Comparison of ENCODE assay signal across 1 cellular context in genomic region chr10:73785221-73785720, GRCh38.
TF ChIP-seq lines count a peak whose summit lies in the region.

Gene ZSWIM8, plus strand, starts transcription at chr10:73785606. Its CDS starts 273 bp downstream, at chr10:73785879.

TF ChIP-seq in IMR-90, 13 proteins besides CTCF, POLR2A, EP300 and RAD21 (continued from another document):
- peak; percentile 85 for TF ChIP-seq USF2 (IDR thresholded peaks at IDR 0.05; ENCODE audit: low read depth, low read length)
- peak; percentile 15; the same call in 1 of the 2 replicates for TF ChIP-seq MAFK (IDR thresholded peaks at IDR 0.05; ENCODE audit: low read depth, low read length)
- TF ChIP-seq NFE2L2 (IDR thresholded peaks at IDR 0.05; ENCODE audit: low read depth, low read length): no peak
- no peak for TF ChIP-seq RCOR1 (IDR thresholded peaks at IDR 0.05; ENCODE audit: insufficient replicate concordance, low read length)
- TF ChIP-seq ELK1 (IDR thresholded peaks at IDR 0.05; ENCODE audit: borderline replicate concordance, low read depth, low read length): no peak
- TF ChIP-seq RFX5 (IDR thresholded peaks at IDR 0.05; ENCODE audit: low read depth, low read length): no peak
- no peak for TF ChIP-seq CEBPB (IDR thresholded peaks at IDR 0.05; ENCODE audit: low read depth, low read length)
- peak; percentile 56; the same call in 1 of the 2 replicates for TF ChIP-seq MXI1 (IDR thresholded peaks at IDR 0.05; ENCODE audit: borderline replicate concordance, low read depth, low read length)
- TF ChIP-seq MAZ (IDR thresholded peaks at IDR 0.05; ENCODE audit: borderline replicate concordance, low read depth, low read length): 0 out of 2 replicates have a peak, but pooled peaks have one; percentile 47
- TF ChIP-seq SMC3 (IDR thresholded peaks at IDR 0.05; ENCODE audit: low read depth, low read length): no peak
TF ChIP-seq in IMR-90: peak in this region for 4.
